Comparison of ENCODE assay signal across 15 cellular contexts in genomic region chr10:79160191-79160590, GRCh38.
DNase-seq lines count a peak whose midpoint lies in the region; ATAC-seq and TF ChIP-seq lines count a peak whose summit lies in the region.
"Had no signal": no experiment of that assay in that cellular context is flagged by ENCODE, and none has a peak within 500 bp of the region (broad histone marks: within the 10 kb centered on the region; RNA-seq: fewer than 3 reads in every experiment).

No MANE protein-coding gene starts in this region.

- H3K36me3 ChIP-seq in SK-N-SH (replicated peaks in 1 of 2; ENCODE audit: control insufficient read depth in 1 of 2, insufficient read depth in 2 of 2, low read length in 1 of 2) (peaks cover 7 to 18% of the 10 kb centered on the region in 2 experiments), osteoblast (ENCODE audit: insufficient read depth, low read length) (peaks cover 9% of the 10 kb centered on the region), tibial nerve (peaks cover 0 to 23% (median 0%) of the 10 kb centered on the region in 3 donors)
- H3K36me3 ChIP-seq: neutrophil had no signal

- H3K4me3 Mint-ChIP-seq in endothelial cell (ENCODE audit: unreplicated experiment), result no peak overlapping the region
- H3K4me3 Mint-ChIP-seq in natural killer cell, result no peak overlapping the region
- H3K4me3 Mint-ChIP-seq: activated naive CD8-positive, alpha-beta T cell; CD4-positive, alpha-beta T cell; immature natural killer cell; stimulated activated memory B cell treated with anti-CD40 and anti-IgM and Interleukin-4, amounts not matched to agents 10 μg/mL and 1 μg/mL and 100 μg/mL, for 72 hours had no signal

- no peak for DNase-seq in SK-N-SH
- DNase-seq in endothelial cell (ENCODE audit: low spot score), result no peak
- DNase-seq in osteoblast (ENCODE audit: insufficient read length, low spot score, missing footprints), result no peak
- DNase-seq in tibial nerve (ENCODE audit: low spot score in 2 of 2), result no peak
- DNase-seq in NCI-H1092 (lab: John Stamatoyannopoulos, UW), result no peak
- no peak for DNase-seq in COLO829 (ENCODE audit: low spot score)
- DNase-seq in natural killer cell, result no peak
- DNase-seq: CD4-positive, alpha-beta T cell; immature natural killer cell; NK-92 treated with Interleukin-12 subunit alpha and Interleukin-12 subunit beta, amount 100 ng/mL, for 24 hours had no signal

- CTCF ChIA-PET in SK-N-SH (lab: Yijun Ruan, JAX), result interaction anchor here (1.0 to 9.6 kb wide), 6 partner anchors 10 to 89 kb away, joined by 3 to 91 read pairs (median 5); no protein-coding TSS in a partner anchor

- H3K4me1 ChIP-seq in SK-N-SH (ENCODE audit: control insufficient read depth in 1 of 2, insufficient read depth in 2 of 2, low read depth in 1 of 2, low read length in 1 of 2) (peaks cover 54 to 90% of the 10 kb centered on the region in 2 experiments), osteoblast (ENCODE audit: insufficient read depth, low read length) (peaks cover 73% of the 10 kb centered on the region), tibial nerve (peaks cover 0 to 93% (median 52%) of the 10 kb centered on the region in 4 donors)

- TF ChIP-seq CTCF in SK-N-SH (IDR thresholded peaks at IDR 0.05), result no peak
- TF ChIP-seq CTCF in endothelial cell (IDR thresholded peaks at IDR 0.05; ENCODE audit: unreplicated experiment), result no peak
- TF ChIP-seq CTCF in osteoblast (IDR thresholded peaks at IDR 0.05; ENCODE audit: extremely low read depth, low read depth, low read length), result no peak
- TF ChIP-seq CTCF in tibial nerve (IDR thresholded peaks at IDR 0.05), result no peak
- TF ChIP-seq CTCF in natural killer cell (IDR thresholded peaks at IDR 0.05), result no peak

- no peak overlapping the region for H3K4me3 ChIP-seq in SK-N-SH (ENCODE audit: low read depth in 2 of 2, low read length in 1 of 2)
- no peak overlapping the region for H3K4me3 ChIP-seq in osteoblast (ENCODE audit: insufficient read depth, low read length)
- H3K4me3 ChIP-seq in tibial nerve, result no peak overlapping the region
- H3K4me3 ChIP-seq: SK-N-MC had no signal

- H3K9ac ChIP-seq in SK-N-SH, result peak overlapping the region; percentile 71

- H3K27me3 Mint-ChIP-seq in endothelial cell (ENCODE audit: unreplicated experiment) (peaks cover 20% of the 10 kb centered on the region), natural killer cell (ENCODE audit: low read depth in 2 of 2) (no peaks in the 10 kb centered on the region)
- H3K27me3 Mint-ChIP-seq: activated naive CD8-positive, alpha-beta T cell; CD4-positive, alpha-beta T cell had no signal

- H3K9me2 ChIP-seq in SK-N-SH, result no peaks in the 10 kb centered on the region

- TF ChIP-seq RAD21 in SK-N-SH (IDR thresholded peaks at IDR 0.05; ENCODE audit: low read length), result no peak

- intact Hi-C loops in natural killer cell (cut with micrococcal nuclease), result no loop called here

- H3F3A ChIP-seq in SK-N-SH (replicated peaks; ENCODE audit: insufficient read depth), result peaks cover 41% of the 10 kb centered on the region

- H3K9me3 ChIP-seq in SK-N-SH (no peaks in the 10 kb centered on the region), osteoblast (ENCODE audit: low read depth, low read length) (no peaks in the 10 kb centered on the region), tibial nerve (no peaks in the 10 kb centered on the region)
- H3K9me3 ChIP-seq: neutrophil had no signal

- H3K9me3 Mint-ChIP-seq in endothelial cell (ENCODE audit: unreplicated experiment) (no peaks in the 10 kb centered on the region), natural killer cell (no peaks in the 10 kb centered on the region)
- H3K9me3 Mint-ChIP-seq: CD4-positive, alpha-beta T cell; immature natural killer cell; stimulated activated memory B cell treated with anti-CD40 and anti-IgM and Interleukin-4, amounts not matched to agents 10 μg/mL and 1 μg/mL and 100 μg/mL, for 72 hours had no signal

- peaks cover 16% of the 10 kb centered on the region for H3K4me1 Mint-ChIP-seq in endothelial cell (ENCODE audit: unreplicated experiment)
- peaks cover 19 to 35% of the 10 kb centered on the region in 2 donors for H3K4me1 Mint-ChIP-seq in natural killer cell

- TF ChIP-seq POLR2A in tibial nerve (IDR thresholded peaks at IDR 0.05), result no peak

- no peak for ATAC-seq in natural killer cell
- ATAC-seq: stimulated activated memory B cell treated with anti-CD40 and anti-IgM and Interleukin-4, amounts not matched to agents 10 μg/mL and 1 μg/mL and 100 μg/mL, for 72 hours had no signal

- H3K27ac Mint-ChIP-seq in endothelial cell (ENCODE audit: unreplicated experiment) (peak overlapping the region; percentile 30), natural killer cell (no peak overlapping the region)
- H3K27ac Mint-ChIP-seq: activated naive CD8-positive, alpha-beta T cell; CD4-positive, alpha-beta T cell; immature natural killer cell; stimulated activated memory B cell treated with anti-CD40 and anti-IgM and Interleukin-4, amounts not matched to agents 10 μg/mL and 1 μg/mL and 100 μg/mL, for 72 hours had no signal

- 82% methylated on average over 2 of the region's 4 CpGs for WGBS in SK-N-SH (ENCODE audit: low lambda C conversion rate)
- 77 to 82% methylated on average over 4 of the region's 4 CpGs for WGBS in tibial nerve, 2 donors

- H3K27me3 ChIP-seq in SK-N-SH (ENCODE audit: insufficient read depth) (no peaks in the 10 kb centered on the region), osteoblast (ENCODE audit: insufficient read depth, low read length) (no peaks in the 10 kb centered on the region), tibial nerve (no peaks in the 10 kb centered on the region)
- H3K27me3 ChIP-seq: neutrophil had no signal

- H4K20me1 ChIP-seq in SK-N-SH (ENCODE audit: insufficient read depth), result no peaks in the 10 kb centered on the region; the same call in 1 of the 2 replicates
- peaks cover 30% of the 10 kb centered on the region for H4K20me1 ChIP-seq in osteoblast (ENCODE audit: insufficient read depth, low read length)

- H3K79me2 ChIP-seq in SK-N-SH (ENCODE audit: insufficient read depth), result peaks cover 92% of the 10 kb centered on the region
- H3K79me2 ChIP-seq in osteoblast (ENCODE audit: insufficient read depth, low read length), result peaks cover 88% of the 10 kb centered on the region

- peak overlapping the region; percentile 94 to 95 for H3K27ac ChIP-seq in SK-N-SH (ENCODE audit: low read depth in 2 of 2, low read length in 1 of 2)
- H3K27ac ChIP-seq in osteoblast (ENCODE audit: low read depth, low read length), result peak overlapping the region; percentile 88
- H3K27ac ChIP-seq in tibial nerve, result peak overlapping the region in 3 of 4 donors; percentile 45 to 97 (median 91)
- H3K27ac ChIP-seq: neutrophil, SK-N-MC, VCaP had no signal

- TF ChIP-seq EP300 in SK-N-SH (IDR thresholded peaks at IDR 0.05; ENCODE audit: borderline replicate concordance in 1 of 2, low read depth in 1 of 2, low read length in 1 of 2) (no peak; a peak in 1 of 4 replicates), tibial nerve (IDR thresholded peaks at IDR 0.05) (no peak)

- POLR2A ChIA-PET in SK-N-SH (lab: Yijun Ruan, JAX), result interaction anchor here (1.2 to 1.5 kb wide), 3 partner anchors 10 to 35 kb away, joined by 3 to 4 read pairs (median 4); no protein-coding TSS in a partner anchor

- H3K36me3 Mint-ChIP-seq in endothelial cell (ENCODE audit: low read depth, unreplicated experiment) (peaks cover 15% of the 10 kb centered on the region), natural killer cell (no peaks in the 10 kb centered on the region)
- H3K36me3 Mint-ChIP-seq: activated naive CD8-positive, alpha-beta T cell; stimulated activated memory B cell treated with anti-CD40 and anti-IgM and Interleukin-4, amounts not matched to agents 10 μg/mL and 1 μg/mL and 100 μg/mL, for 72 hours had no signal

- H2AFZ ChIP-seq in SK-N-SH (ENCODE audit: low read depth) (no peak overlapping the region), osteoblast (ENCODE audit: low read length) (no peak overlapping the region)

- H3K4me2 ChIP-seq in SK-N-SH (peak overlapping the region; percentile 65; the same call in 1 of the 2 replicates), osteoblast (ENCODE audit: insufficient read depth, low read length) (peak overlapping the region; percentile 0)

TF ChIP-seq in SK-N-SH, 30 proteins besides CTCF, POLR2A, EP300 and RAD21:
- TF ChIP-seq FOXJ3 (CRISPR knock-in tag; IDR thresholded peaks at IDR 0.05) (0 out of 2 replicates have a peak, but pooled peaks have one; percentile 3), POLR2AphosphoS5 (IDR thresholded peaks at IDR 0.05; ENCODE audit: low read depth, low read length) (no peak), MAX (IDR thresholded peaks at IDR 0.05; ENCODE audit: low read depth) (no peak), FOSL2 (IDR thresholded peaks at IDR 0.05; ENCODE audit: borderline replicate concordance, low read depth) (no peak), PBX3 (IDR thresholded peaks at IDR 0.05) (no peak), CHD2 (IDR thresholded peaks at IDR 0.05; ENCODE audit: low read length, partially characterized antibody) (no peak), GABPA (IDR thresholded peaks at IDR 0.05; ENCODE audit: low read depth) (no peak), MXI1 (IDR thresholded peaks at IDR 0.05; ENCODE audit: low read depth, low read length) (no peak)
TF ChIP-seq in SK-N-SH: peak in this region for 1.
